21 cellular contexts compared by ENCODE assay signal in genomic region chr1:230362949-230363348, GRCh38.
DNase-seq lines count a peak whose midpoint lies in the region; ATAC-seq, FAIRE-seq and TF ChIP-seq lines count a peak whose summit lies in the region.
"Had no signal": no experiment of that assay in that cellular context is flagged by ENCODE, and none has a peak within 500 bp of the region (broad histone marks: within the 10 kb centered on the region; RNA-seq: fewer than 3 reads in every experiment).

No MANE protein-coding gene starts in this region.

- peaks cover 2 to 6% of the 10 kb centered on the region in 2 donors for H3K9me3 Mint-ChIP-seq in stimulated activated naive B cell treated with anti-CD40 and anti-IgM and Interleukin-4, amounts not matched to agents 10 μg/mL and 1 μg/mL and 100 μg/mL, for 72 hours
- H3K9me3 Mint-ChIP-seq: CD4-positive, alpha-beta T cell; CD8-positive, alpha-beta T cell had no signal

- H3K4me3 Mint-ChIP-seq in stimulated activated naive B cell treated with anti-CD40 and anti-IgM and Interleukin-4, amounts not matched to agents 10 μg/mL and 1 μg/mL and 100 μg/mL, for 72 hours = no peak overlapping the region
- H3K4me3 Mint-ChIP-seq: B cell; CD4-positive, alpha-beta T cell; CD8-positive, alpha-beta T cell had no signal

- WGBS in heart left ventricle, 4 donors = 89 to 100% (median 94%) methylated on average over 5 to 8 of the region's 8 CpGs
- WGBS in K562 (ENCODE audit: insufficient coverage, low coverage, missing lambda C conversion rate) = 1% methylated on average over 8 of the region's 8 CpGs
- no CpG with 5 or more reads among the region's 8 CpGs for WGBS in neuronal stem cell (ENCODE audit: extremely low coverage in 2 of 2, insufficient read length in 2 of 2, insufficient replicate concordance in 1 of 2), 2 donors

- no peaks in the 10 kb centered on the region for H3K79me1 ChIP-seq in neuronal stem cell (ENCODE audit: low read depth, low read length)

- no peaks in the 10 kb centered on the region for H3K79me2 ChIP-seq in K562 (ENCODE audit: control insufficient read depth, insufficient read depth, low read length)

- no peak overlapping the region for H4K91ac ChIP-seq in neuronal stem cell (ENCODE audit: low read depth, low read length, poor library complexity)

- no peak overlapping the region for H3K4me2 ChIP-seq in K562 (ENCODE audit: insufficient read depth, low read length)
- no peak overlapping the region for H3K4me2 ChIP-seq in neuronal stem cell (ENCODE audit: insufficient read depth, low read length, poor library complexity, severe bottlenecking)
- H3K4me2 ChIP-seq: A549; BLaER1 treated with 17β-estradiol and CSF1 and Interleukin-3, amounts not matched to agents 10 nM and 100 nM had no signal

- BruUV-seq in K562 (replicated peaks; lab: Mats Ljungman, UMichigan) = no TSS peak

- no peak overlapping the region for H2BK15ac ChIP-seq in neuronal stem cell (ENCODE audit: low read length)

- peak; percentile 17 for DNase-seq in cardiac septum (ENCODE audit: low spot score)
- no peak for DNase-seq in heart left ventricle
- DNase-seq in K562 (ENCODE audit: extremely low read depth in 1 of 4, low spot score in 3 of 4) = no peak
- no peak for DNase-seq in neuronal stem cell (ENCODE audit: low spot score)
- DNase-seq in stimulated activated naive B cell treated with anti-CD40 and anti-IgM and Interleukin-4, amounts not matched to agents 10 μg/mL and 1 μg/mL and 100 μg/mL, for 72 hours = no peak
- DNase-seq: AML-193; Caco-2; Calu3; CD4-positive, alpha-beta T cell; CD8-positive, alpha-beta T cell; DMS79 treated with DMSO at 0.1 percent for 48 hours; GF-D8 had no signal

- CTCF ChIA-PET in K562 (lab: Yijun Ruan, JAX; ENCODE audit: low intra/inter-chr PET ratio) = no interaction called here

- no peak overlapping the region for H2BK5ac ChIP-seq in neuronal stem cell (ENCODE audit: low read length)

- H3K9me3 ChIP-seq in heart left ventricle (no peaks in the 10 kb centered on the region), K562 (replicated peaks; ENCODE audit: control insufficient read depth, insufficient read depth, low read depth, low read length) (no peaks in the 10 kb centered on the region; the same call in 1 of the 2 replicates), neuronal stem cell (replicated peaks in 1 of 2; ENCODE audit: control insufficient read depth in 2 of 2, insufficient read depth in 1 of 2, low read depth in 1 of 2, low read length in 2 of 2) (no peaks in the 10 kb centered on the region)
- H3K9me3 ChIP-seq: A549, Caco-2 had no signal

- H3K18ac ChIP-seq in neuronal stem cell (ENCODE audit: low read length) = no peak overlapping the region

- H2BK12ac ChIP-seq in neuronal stem cell (ENCODE audit: low read length) = no peak overlapping the region

- H3K27me3 ChIP-seq in heart left ventricle = no peaks in the 10 kb centered on the region
- H3K27me3 ChIP-seq in K562 (ENCODE audit: control insufficient read depth in 2 of 2, insufficient read depth in 2 of 2, low read length in 2 of 2) = peaks cover 36 to 80% of the 10 kb centered on the region in 2 experiments
- no peaks in the 10 kb centered on the region for H3K27me3 ChIP-seq in neuronal stem cell (ENCODE audit: control insufficient read depth in 3 of 3, insufficient read depth in 3 of 3, low read depth in 1 of 3, low read length in 3 of 3)
- H3K27me3 ChIP-seq: BLaER1 treated with 17β-estradiol and CSF1 and Interleukin-3, amounts not matched to agents 10 nM and 100 nM had no signal

- H3K9ac ChIP-seq in K562 (ENCODE audit: insufficient read depth in 1 of 2, low read depth in 2 of 2, low read length in 2 of 2) = no peak overlapping the region
- H3K9ac ChIP-seq in neuronal stem cell (ENCODE audit: low read depth, low read length, poor library complexity) = no peak overlapping the region
- H3K9ac ChIP-seq: BLaER1 treated with 17β-estradiol and CSF1 and Interleukin-3, amounts not matched to agents 10 nM and 100 nM had no signal

- in situ Hi-C loops in K562 (cut with MboI) = no loop called here

- peaks cover 7 to 22% of the 10 kb centered on the region in 2 donors for H3K27me3 Mint-ChIP-seq in stimulated activated naive B cell treated with anti-CD40 and anti-IgM and Interleukin-4, amounts not matched to agents 10 μg/mL and 1 μg/mL and 100 μg/mL, for 72 hours

- H3K14ac ChIP-seq in neuronal stem cell (ENCODE audit: low read length) = no peak overlapping the region

- H3K4ac ChIP-seq in neuronal stem cell (ENCODE audit: low read length) = no peak overlapping the region

- H3K27ac Mint-ChIP-seq in stimulated activated naive B cell treated with anti-CD40 and anti-IgM and Interleukin-4, amounts not matched to agents 10 μg/mL and 1 μg/mL and 100 μg/mL, for 72 hours = no peak overlapping the region
- H3K27ac Mint-ChIP-seq: B cell; CD4-positive, alpha-beta T cell; CD8-positive, alpha-beta T cell had no signal

- H2BK120ac ChIP-seq in neuronal stem cell (ENCODE audit: low read depth, low read length) = no peak overlapping the region

- peak overlapping the region; percentile 6 for H2AK5ac ChIP-seq in neuronal stem cell (ENCODE audit: low read depth, low read length)

- TF ChIP-seq RAD21 in K562 (CRISPR knock-in tag; conservative IDR thresholded peaks at IDR 0.05 in 1 of 2, IDR thresholded peaks at IDR 0.05 in 1 of 2) = no peak

- no peak overlapping the region for H3K27ac ChIP-seq in heart left ventricle
- H3K27ac ChIP-seq in K562 (ENCODE audit: extremely low read depth, low read depth, low read length) = no peak overlapping the region
- no peak overlapping the region for H3K27ac ChIP-seq in neuronal stem cell (replicated peaks; ENCODE audit: low read length)
- H3K27ac ChIP-seq: 22Rv1; A549; BLaER1 treated with 17β-estradiol and CSF1 and Interleukin-3, amounts not matched to agents 10 nM and 100 nM; C4-2B had no signal

- POLR2A ChIA-PET in K562 (lab: Yijun Ruan, JAX) = interaction anchor here (1.7 kb wide), 1 partner anchor 9 kb away, joined by 4 read pairs; no protein-coding TSS in a partner anchor

- no peak overlapping the region for H3K23ac ChIP-seq in neuronal stem cell (ENCODE audit: low read depth, low read length, poor library complexity)

- no peak for FAIRE-seq in K562 (lab: Jason Lieb, UNC)
- FAIRE-seq: A549, D721Med, G401.6, GM12891, GM19239 had no signal

- TF ChIP-seq CTCF in heart left ventricle (IDR thresholded peaks at IDR 0.05) (no peak), K562 (IDR thresholded peaks at IDR 0.05 in 2 of 3, conservative IDR thresholded peaks at IDR 0.05 in 1 of 3; ENCODE audit: insufficient read depth in 2 of 3, low read depth in 1 of 3, low read length in 3 of 3) (no peak)

- TF ChIP-seq EP300 in K562 (IDR thresholded peaks at IDR 0.05; ENCODE audit: low read length) = no peak

- H4K8ac ChIP-seq in neuronal stem cell (ENCODE audit: low read depth, low read length) = no peak overlapping the region

- TF ChIP-seq POLR2A in heart left ventricle (IDR thresholded peaks at IDR 0.05) (no peak), K562 (conservative IDR thresholded peaks at IDR 0.05) (no peak)

- H3K36me3 ChIP-seq in heart left ventricle (no peaks in the 10 kb centered on the region), K562 (ENCODE audit: control insufficient read depth, insufficient read depth, low read length) (no peaks in the 10 kb centered on the region), neuronal stem cell (replicated peaks in 1 of 2; ENCODE audit: control insufficient read depth in 2 of 2, insufficient read depth in 2 of 2, low read length in 2 of 2) (peaks cover 0 to 2% of the 10 kb centered on the region in 2 donors)

- H3K4me3 ChIP-seq in heart left ventricle (no peak overlapping the region), K562 (no peak overlapping the region), neuronal stem cell (ENCODE audit: low read length in 2 of 2) (no peak overlapping the region)
- H3K4me3 ChIP-seq: A549; BLaER1 treated with 17β-estradiol and CSF1 and Interleukin-3, amounts not matched to agents 10 nM and 100 nM had no signal

- H2AFZ ChIP-seq in K562 (ENCODE audit: low read depth, low read length) (no peak overlapping the region), neuronal stem cell (ENCODE audit: low read length) (no peak overlapping the region)

- no peaks in the 10 kb centered on the region for H4K20me1 ChIP-seq in K562 (replicated peaks; ENCODE audit: control insufficient read depth, insufficient read depth, low read length)

- ATAC-seq in heart left ventricle = no peak
- ATAC-seq in K562 = no peak
- ATAC-seq in stimulated activated naive B cell treated with anti-CD40 and anti-IgM and Interleukin-4, amounts not matched to agents 10 μg/mL and 1 μg/mL and 100 μg/mL, for 72 hours (replicated peaks) = no peak
- ATAC-seq: A549; CD8-positive, alpha-beta T cell had no signal

- intact Hi-C loops in cardiac septum (cut with DNase I) (no loop called here), heart left ventricle (cut with DNase I) (no loop called here), K562 (cut with micrococcal nuclease) (no loop called here)

- H3K4me1 ChIP-seq in heart left ventricle (no peaks in the 10 kb centered on the region), K562 (replicated peaks in 1 of 2; ENCODE audit: control insufficient read depth in 2 of 2, insufficient read depth in 2 of 2, low read length in 2 of 2) (no peaks in the 10 kb centered on the region), neuronal stem cell (ENCODE audit: control insufficient read depth in 2 of 2, insufficient read depth in 1 of 2, low read depth in 1 of 2, low read length in 2 of 2) (peaks cover 0 to 2% of the 10 kb centered on the region in 2 donors)
- H3K4me1 ChIP-seq: Caco-2 had no signal

- H3K36me3 Mint-ChIP-seq in stimulated activated naive B cell treated with anti-CD40 and anti-IgM and Interleukin-4, amounts not matched to agents 10 μg/mL and 1 μg/mL and 100 μg/mL, for 72 hours = no peaks in the 10 kb centered on the region
- H3K36me3 Mint-ChIP-seq: CD8-positive, alpha-beta T cell had no signal

- no peaks in the 10 kb centered on the region for H3K9me1 ChIP-seq in K562 (ENCODE audit: control insufficient read depth, insufficient read depth, low read length)

- H3K4me1 Mint-ChIP-seq in stimulated activated naive B cell treated with anti-CD40 and anti-IgM and Interleukin-4, amounts not matched to agents 10 μg/mL and 1 μg/mL and 100 μg/mL, for 72 hours = no peaks in the 10 kb centered on the region
- H3K4me1 Mint-ChIP-seq: B cell had no signal

TF ChIP-seq in K562, 482 proteins besides CTCF, POLR2A, EP300 and RAD21:
- TF ChIP-seq TFE3 (CRISPR knock-in tag; IDR thresholded peaks at IDR 0.05) = peak; percentile 56
- TF ChIP-seq TSC22D4 (tag; IDR thresholded peaks at IDR 0.05) = no peak
